9 cellular contexts compared by ENCODE assay signal in genomic region chr11:86869966-86870570, GRCh38.
DNase-seq lines count a peak whose midpoint lies in the region; ATAC-seq and FAIRE-seq lines count a peak whose summit lies in the region.
"Had no signal": no experiment of that assay in that cellular context is flagged by ENCODE, and none has a peak within 500 bp of the region (broad histone marks: within the 10 kb centered on the region; RNA-seq: fewer than 3 reads in every experiment).

No MANE protein-coding gene starts in this region.

- H3K9ac ChIP-seq in skeletal muscle satellite cell (ENCODE audit: low read depth, low read length) = peak overlapping the region; percentile 38

- peaks cover 24% of the 10 kb centered on the region for H3K4me1 ChIP-seq in skeletal muscle satellite cell (ENCODE audit: control insufficient read depth, insufficient read depth, low read length)

- peak overlapping the region; percentile 35 for H3K4me2 ChIP-seq in skeletal muscle satellite cell (ENCODE audit: low read length)

- ATAC-seq in GM21360 (IDR thresholded peaks at IDR 0.05; ENCODE audit: unreplicated experiment) = peak; percentile 79

- no peaks in the 10 kb centered on the region for H3K27me3 ChIP-seq in skeletal muscle satellite cell (ENCODE audit: control insufficient read depth, insufficient read depth, low read length)

- no peaks in the 10 kb centered on the region for H3K9me3 ChIP-seq in skeletal muscle satellite cell (replicated peaks; ENCODE audit: low read length)

- in situ Hi-C loops in SK-MEL-5 (cut with HindIII; ENCODE audit: low pct_unique_long_range_greater_than_20kb, low sequenced_read_pairs) = no loop called here

- DNase-seq in DMS114 treated with DMSO at 0.1 percent for 48 hours (lab: John Stamatoyannopoulos, UW; ENCODE audit: unreplicated experiment) (peak; percentile 20), HTR-8/SVneo (ENCODE audit: insufficient read length, low spot score) (peak; percentile 75), SK-MEL-5 (ENCODE audit: low read depth, low spot score) (peak; percentile 65), anterior cingulate cortex (lab: John Stamatoyannopoulos, UW) (peak in 31 of 58 donors; percentile 0 to 70 (median 11)), hippocampal formation (lab: John Stamatoyannopoulos, UW) (peak; percentile 26 to 30), cortex of kidney (lab: John Stamatoyannopoulos, UW) (no peak)

- FAIRE-seq in HTR-8/SVneo (lab: Jason Lieb, UNC) = peak; percentile 89
- FAIRE-seq: colon had no signal

- no peak overlapping the region for H3K4me3 ChIP-seq in skeletal muscle satellite cell (ENCODE audit: low read length)

- no peaks in the 10 kb centered on the region for H3K36me3 ChIP-seq in skeletal muscle satellite cell (ENCODE audit: insufficient read depth, low read length)
